In genomic region chr4:38869511-38869910, GRCh38 we compare ENCODE assay signal across 2 cellular contexts.
TF ChIP-seq lines count a peak whose summit lies in the region.

No MANE protein-coding gene starts in this region.

TF ChIP-seq in SK-N-SH, 30 proteins besides CTCF, POLR2A, EP300 and RAD21 (continued from another document):
- TF ChIP-seq, protein P1, sequence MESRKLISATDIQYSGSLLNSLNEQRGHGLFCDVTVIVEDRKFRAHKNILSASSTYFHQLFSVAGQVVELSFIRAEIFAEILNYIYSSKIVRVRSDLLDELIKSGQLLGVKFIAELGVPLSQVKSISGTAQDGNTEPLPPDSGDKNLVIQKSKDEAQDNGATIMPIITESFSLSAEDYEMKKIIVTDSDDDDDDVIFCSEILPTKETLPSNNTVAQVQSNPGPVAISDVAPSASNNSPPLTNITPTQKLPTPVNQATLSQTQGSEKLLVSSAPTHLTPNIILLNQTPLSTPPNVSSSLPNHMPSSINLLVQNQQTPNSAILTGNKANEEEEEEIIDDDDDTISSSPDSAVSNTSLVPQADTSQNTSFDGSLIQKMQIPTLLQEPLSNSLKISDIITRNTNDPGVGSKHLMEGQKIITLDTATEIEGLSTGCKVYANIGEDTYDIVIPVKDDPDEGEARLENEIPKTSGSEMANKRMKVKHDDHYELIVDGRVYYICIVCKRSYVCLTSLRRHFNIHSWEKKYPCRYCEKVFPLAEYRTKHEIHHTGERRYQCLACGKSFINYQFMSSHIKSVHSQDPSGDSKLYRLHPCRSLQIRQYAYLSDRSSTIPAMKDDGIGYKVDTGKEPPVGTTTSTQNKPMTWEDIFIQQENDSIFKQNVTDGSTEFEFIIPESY (IDR thresholded peaks at IDR 0.05; ENCODE audit: borderline replicate concordance, low read depth), result no peak
- TF ChIP-seq FOXM1 (IDR thresholded peaks at IDR 0.05; ENCODE audit: low read depth) (no peak), MEF2A (IDR thresholded peaks at IDR 0.05; ENCODE audit: borderline replicate concordance, low read depth) (no peak), NFIC (IDR thresholded peaks at IDR 0.05; ENCODE audit: borderline replicate concordance) (no peak), EZH2phosphoT487 (IDR thresholded peaks at IDR 0.05; ENCODE audit: borderline replicate concordance, low read depth) (no peak), MAX (IDR thresholded peaks at IDR 0.05; ENCODE audit: low read depth) (no peak), TAF1 (IDR thresholded peaks at IDR 0.05; ENCODE audit: borderline replicate concordance, low read depth, low read length) (no peak), FOXJ3 (CRISPR knock-in tag; IDR thresholded peaks at IDR 0.05) (no peak), RCOR1 (IDR thresholded peaks at IDR 0.05; ENCODE audit: low read length) (no peak)
TF ChIP-seq in SK-N-SH: peak in this region for 0.

TF ChIP-seq in SK-N-SH treated with all-trans-retinoic acid at 6 μM for 48 hours, 23 proteins besides CTCF, POLR2A, EP300 and RAD21 (continued from another document):
- TF ChIP-seq PPARA (CRISPR knock-in tag; IDR thresholded peaks at IDR 0.05; ENCODE audit: borderline replicate concordance) (no peak), ZNF8 (CRISPR knock-in tag; IDR thresholded peaks at IDR 0.05) (no peak), OSR1 (CRISPR knock-in tag; IDR thresholded peaks at IDR 0.05) (no peak), PATZ1 (CRISPR knock-in tag; IDR thresholded peaks at IDR 0.05; ENCODE audit: borderline replicate concordance) (no peak), TCF4 (CRISPR knock-in tag; IDR thresholded peaks at IDR 0.05; ENCODE audit: borderline replicate concordance) (no peak), BACH2 (CRISPR knock-in tag; IDR thresholded peaks at IDR 0.05; ENCODE audit: borderline replicate concordance) (no peak)
- TF ChIP-seq, protein P2, sequence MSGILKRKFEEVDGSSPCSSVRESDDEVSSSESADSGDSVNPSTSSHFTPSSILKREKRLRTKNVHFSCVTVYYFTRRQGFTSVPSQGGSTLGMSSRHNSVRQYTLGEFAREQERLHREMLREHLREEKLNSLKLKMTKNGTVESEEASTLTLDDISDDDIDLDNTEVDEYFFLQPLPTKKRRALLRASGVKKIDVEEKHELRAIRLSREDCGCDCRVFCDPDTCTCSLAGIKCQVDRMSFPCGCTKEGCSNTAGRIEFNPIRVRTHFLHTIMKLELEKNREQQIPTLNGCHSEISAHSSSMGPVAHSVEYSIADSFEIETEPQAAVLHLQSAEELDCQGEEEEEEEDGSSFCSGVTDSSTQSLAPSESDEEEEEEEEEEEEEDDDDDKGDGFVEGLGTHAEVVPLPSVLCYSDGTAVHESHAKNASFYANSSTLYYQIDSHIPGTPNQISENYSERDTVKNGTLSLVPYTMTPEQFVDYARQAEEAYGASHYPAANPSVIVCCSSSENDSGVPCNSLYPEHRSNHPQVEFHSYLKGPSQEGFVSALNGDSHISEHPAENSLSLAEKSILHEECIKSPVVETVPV (CRISPR knock-in tag; IDR thresholded peaks at IDR 0.05), result no peak
